ENCODE assay signal across 9 cellular contexts in the genomic region with DNA sequence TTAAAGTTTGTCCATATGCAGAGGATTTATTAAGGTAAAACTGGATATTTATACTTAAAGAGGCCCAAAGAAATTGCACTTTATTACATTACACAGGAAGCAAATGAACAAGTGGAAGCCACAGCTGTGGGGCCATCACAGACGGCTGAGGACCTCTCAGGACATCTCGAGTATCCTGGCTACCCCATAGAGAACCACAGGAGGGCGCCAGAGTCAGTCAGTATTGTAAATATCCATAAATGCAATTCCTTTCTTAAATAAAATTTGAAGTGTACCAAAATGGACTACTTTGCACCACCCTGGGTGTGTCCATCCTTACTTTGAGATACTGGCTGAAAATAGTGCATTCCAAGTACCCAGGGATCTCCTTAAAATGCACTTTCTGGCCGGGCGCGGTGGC.
DNase-seq lines count a peak whose midpoint lies in the region; ATAC-seq and TF ChIP-seq lines count a peak whose summit lies in the region.
"Had no signal": no experiment of that assay in that cellular context is flagged by ENCODE, and none has a peak within 500 bp of the region (broad histone marks: within the 10 kb centered on the region; RNA-seq: fewer than 3 reads in every experiment).

No MANE protein-coding gene starts in this region.

- peak; percentile 38 for TF ChIP-seq CTCF in GM10248 (IDR thresholded peaks at IDR 0.05; ENCODE audit: control extremely low read depth, extremely low read depth, low read depth, missing control alignments)
- peak; percentile 47 for TF ChIP-seq CTCF in neural crest cell (conservative IDR thresholded peaks at IDR 0.05)

- H3K9me3 Mint-ChIP-seq in neural crest cell, result peaks cover 9% of the 10 kb centered on the region

- no peak for ATAC-seq in HG03520 (IDR thresholded peaks at IDR 0.05; ENCODE audit: unreplicated experiment)
- ATAC-seq in HG03025 (IDR thresholded peaks at IDR 0.05; ENCODE audit: low FRiP score, unreplicated experiment), result no peak
- no peak for ATAC-seq in GM19455 (IDR thresholded peaks at IDR 0.05; ENCODE audit: unreplicated experiment)

- H3K36me3 Mint-ChIP-seq in neural crest cell (ENCODE audit: low read depth), result no peaks in the 10 kb centered on the region

- H3K27ac Mint-ChIP-seq in neural crest cell (ENCODE audit: unreplicated experiment), result no peak overlapping the region
- H3K27ac Mint-ChIP-seq: IgD-negative memory B cell had no signal

- CTCF ChIA-PET in GM10248 (lab: Yijun Ruan, JAX), result interaction anchor here (0.8 to 3.0 kb wide), 4 partner anchors 10 to 35 kb away, joined by 3 to 23 read pairs (median 11); no protein-coding TSS in a partner anchor

- no peak overlapping the region for H3K4me3 Mint-ChIP-seq in neural crest cell
- H3K4me3 Mint-ChIP-seq: IgD-negative memory B cell had no signal

- POLR2A ChIA-PET in GM10248 (lab: Yijun Ruan, JAX), result no interaction called here

- H3K4me1 Mint-ChIP-seq in neural crest cell, result no peaks in the 10 kb centered on the region
- H3K4me1 Mint-ChIP-seq: IgD-negative memory B cell had no signal

- DNase-seq in GM10248 (ENCODE audit: extremely low spot score), result peak; percentile 20
- peak; percentile 18 for DNase-seq in KBM-7
- peak; percentile 15 for DNase-seq in activated naive CD4-positive, alpha-beta T cell treated with anti-CD3 and anti-CD28 coated beads, Interleukin-2, amount 50 U/mL, for 16 hours
- no peak for DNase-seq in neural crest cell (ENCODE audit: low read depth, low spot score)
- no peak for DNase-seq in NCI-H774 (lab: John Stamatoyannopoulos, UW)

- in situ Hi-C loops in KBM-7 (cut with MboI; ENCODE audit: low pct_unique_long_range_greater_than_20kb, low sequenced_read_pairs), result no loop called here

- no peaks in the 10 kb centered on the region for H3K27me3 Mint-ChIP-seq in neural crest cell (ENCODE audit: low read depth)

Comparison
In these comparisons a context has a peak if more than half of its experiments do, and no peak if none do; other contexts are left out.
1. DNase-seq: peak in GM10248 (single experiment), KBM-7 (single experiment) and activated naive CD4-positive, alpha-beta T cell treated with anti-CD3 and anti-CD28 coated beads, Interleukin-2, amount 50 U/mL, for 16 hours (single experiment); none in neural crest cell (single experiment) and NCI-H774 (single experiment).